In genomic region chr10:80390740-80391139, GRCh38 we compare ENCODE assay signal across 33 cellular contexts. TPM values are rescaled to one million over a fixed set of nuclear protein-coding genes. Genes with fewer than 3 reads are reported as not detected.
"Had no signal": no experiment of that assay in that cellular context is flagged by ENCODE, and none has a peak within 500 bp of the region (broad histone marks: within the 10 kb centered on the region; RNA-seq: fewer than 3 reads in every experiment).

No MANE protein-coding gene starts in this region.

- H3K4me1 Mint-ChIP-seq: stimulated activated effector memory CD8-positive, alpha-beta T cell treated with anti-CD3 and anti-CD28 coated beads, Interleukin-12 subunit alpha, Interleukin-12 subunit beta, amount 100 ng/mL, for 72 hours; stimulated activated memory B cell treated with anti-CD40 and anti-IgM and Interleukin-4, amounts not matched to agents 10 μg/mL and 1 μg/mL and 100 μg/mL, for 72 hours; stimulated activated naive B cell treated with anti-CD40 and anti-IgM and Interleukin-4, amounts not matched to agents 10 μg/mL and 1 μg/mL and 100 μg/mL, for 72 hours; stimulated activated naive CD8-positive, alpha-beta T cell treated with anti-CD3 and anti-CD28 coated beads, Interleukin-15, amount 100 ng/mL, for 72 hours had no signal

- H3K4me3 Mint-ChIP-seq: stimulated activated effector memory CD8-positive, alpha-beta T cell treated with anti-CD3 and anti-CD28 coated beads, Interleukin-12 subunit alpha, Interleukin-12 subunit beta, amount 100 ng/mL, for 72 hours; stimulated activated memory B cell treated with anti-CD40 and anti-IgM and Interleukin-4, amounts not matched to agents 10 μg/mL and 1 μg/mL and 100 μg/mL, for 72 hours; stimulated activated naive B cell treated with anti-CD40 and anti-IgM and Interleukin-4, amounts not matched to agents 10 μg/mL and 1 μg/mL and 100 μg/mL, for 72 hours; stimulated activated naive CD8-positive, alpha-beta T cell treated with anti-CD3 and anti-CD28 coated beads, Interleukin-15, amount 100 ng/mL, for 72 hours; stimulated activated naive CD8-positive, alpha-beta T cell treated with anti-CD3 and anti-CD28 coated beads, Interleukin-15, Interleukin-2, amounts not matched to agents 100 ng/mL and 50 ng/mL, for 24 hours; type B pancreatic cell had no signal

- H3K9me3 ChIP-seq: stomach, suprapubic skin, testis, thoracic aorta, thyroid gland, tibial artery, tibial nerve, transverse colon, upper lobe of left lung, upper lobe of right lung, uterus, vagina had no signal

- H3K36me3 ChIP-seq: stomach, suprapubic skin, thoracic aorta, thyroid gland, tibial artery, tibial nerve, transverse colon, upper lobe of left lung, upper lobe of right lung, uterus, vagina had no signal

- H3K27me3 ChIP-seq: suprapubic skin, testis, thyroid gland, tibial nerve, transverse colon, upper lobe of left lung, upper lobe of right lung, uterus, vagina had no signal

- H3K27ac Mint-ChIP-seq: stimulated activated effector memory CD8-positive, alpha-beta T cell treated with anti-CD3 and anti-CD28 coated beads, Interleukin-12 subunit alpha, Interleukin-12 subunit beta, amount 100 ng/mL, for 72 hours; stimulated activated memory B cell treated with anti-CD40 and anti-IgM and Interleukin-4, amounts not matched to agents 10 μg/mL and 1 μg/mL and 100 μg/mL, for 72 hours; stimulated activated naive B cell treated with anti-CD40 and anti-IgM and Interleukin-4, amounts not matched to agents 10 μg/mL and 1 μg/mL and 100 μg/mL, for 72 hours; stimulated activated naive CD8-positive, alpha-beta T cell treated with anti-CD3 and anti-CD28 coated beads, Interleukin-15, amount 100 ng/mL, for 72 hours; stimulated activated naive CD8-positive, alpha-beta T cell treated with anti-CD3 and anti-CD28 coated beads, Interleukin-15, Interleukin-2, amounts not matched to agents 100 ng/mL and 50 ng/mL, for 24 hours; type B pancreatic cell had no signal

- H3K9me3 Mint-ChIP-seq: stimulated activated effector memory CD8-positive, alpha-beta T cell treated with anti-CD3 and anti-CD28 coated beads, Interleukin-12 subunit alpha, Interleukin-12 subunit beta, amount 100 ng/mL, for 72 hours; stimulated activated memory B cell treated with anti-CD40 and anti-IgM and Interleukin-4, amounts not matched to agents 10 μg/mL and 1 μg/mL and 100 μg/mL, for 72 hours; stimulated activated naive B cell treated with anti-CD40 and anti-IgM and Interleukin-4, amounts not matched to agents 10 μg/mL and 1 μg/mL and 100 μg/mL, for 72 hours; stimulated activated naive CD8-positive, alpha-beta T cell treated with anti-CD3 and anti-CD28 coated beads, Interleukin-15, amount 100 ng/mL, for 72 hours; stimulated activated naive CD8-positive, alpha-beta T cell treated with anti-CD3 and anti-CD28 coated beads, Interleukin-15, Interleukin-2, amounts not matched to agents 100 ng/mL and 50 ng/mL, for 24 hours; type B pancreatic cell had no signal

- H3K27me3 Mint-ChIP-seq: stimulated activated naive CD8-positive, alpha-beta T cell treated with anti-CD3 and anti-CD28 coated beads, Interleukin-15, Interleukin-2, amounts not matched to agents 100 ng/mL and 50 ng/mL, for 24 hours; type B pancreatic cell had no signal

- H3K4me3 ChIP-seq: stomach, suprapubic skin, testis, thoracic aorta, thyroid gland, tibial artery, tibial nerve, transverse colon, upper lobe of left lung, upper lobe of right lung, uterus, vagina had no signal

- FAIRE-seq: urothelium cell line had no signal

- H3K27ac ChIP-seq: stomach, suprapubic skin, testis, thoracic aorta, thyroid gland, tibial artery, tibial nerve, transverse colon, upper lobe of left lung, upper lobe of right lung, uterus, vagina had no signal

- DNase-seq: stimulated activated CD4-positive, alpha-beta T cell treated with anti-CD3 and anti-CD28 coated beads, Interleukin-2, amount 100 ng/mL, for 48 hours; stimulated activated CD4-positive, alpha-beta T cell treated with anti-CD3 and anti-CD28 coated beads, Interleukin-4, amount 100 ng/mL, for 1 hour; stimulated activated CD4-positive, alpha-beta T cell treated with anti-CD3 and anti-CD28 coated beads, Interleukin-4, amount 100 ng/mL, for 24 hours; stimulated activated CD4-positive, alpha-beta T cell treated with anti-CD3 and anti-CD28 coated beads, Interleukin-4, amount 100 ng/mL, for 4 hours; stimulated activated CD8-positive, alpha-beta memory T cell treated with anti-CD3 and anti-CD28 coated beads, Interleukin-4, amount 100 ng/mL, for 48 hours; stimulated activated naive B cell treated with anti-CD40 and anti-IgM and Interleukin-4, amounts not matched to agents 10 μg/mL and 1 μg/mL and 100 μg/mL, for 72 hours; stimulated activated naive CD4-positive, alpha-beta T cell; stimulated activated naive CD4-positive, alpha-beta T cell treated with Interleukin-2 at 50 U/mL for 16 hours; stimulated activated naive CD8-positive, alpha-beta T cell treated with anti-CD3 and anti-CD28 coated beads, Interleukin-15, amount 100 ng/mL, for 72 hours; stimulated activated naive CD8-positive, alpha-beta T cell treated with anti-CD3 and anti-CD28 coated beads, Interleukin-15, Interleukin-2, amounts not matched to agents 100 U/mL and 50 U/mL, for 24 hours; stomach; substantia nigra; testis; thyroid gland; tibial artery; transverse colon; upper lobe of left lung; upper lobe of right lung; uterus had no signal

- H3K36me3 Mint-ChIP-seq: stimulated activated effector memory CD8-positive, alpha-beta T cell treated with anti-CD3 and anti-CD28 coated beads, Interleukin-12 subunit alpha, Interleukin-12 subunit beta, amount 100 ng/mL, for 72 hours; stimulated activated memory B cell treated with anti-CD40 and anti-IgM and Interleukin-4, amounts not matched to agents 10 μg/mL and 1 μg/mL and 100 μg/mL, for 72 hours; stimulated activated naive B cell treated with anti-CD40 and anti-IgM and Interleukin-4, amounts not matched to agents 10 μg/mL and 1 μg/mL and 100 μg/mL, for 72 hours; type B pancreatic cell had no signal

- ATAC-seq: stimulated activated effector memory CD8-positive, alpha-beta T cell treated with anti-CD3 and anti-CD28 coated beads, Interleukin-12 subunit alpha, Interleukin-12 subunit beta, amount 100 ng/mL, for 72 hours; stimulated activated memory B cell treated with anti-CD40 and anti-IgM and Interleukin-4, amounts not matched to agents 10 μg/mL and 1 μg/mL and 100 μg/mL, for 72 hours; stimulated activated naive B cell treated with anti-CD40 and anti-IgM and Interleukin-4, amounts not matched to agents 10 μg/mL and 1 μg/mL and 100 μg/mL, for 72 hours; stimulated activated naive CD8-positive, alpha-beta T cell treated with anti-CD3 and anti-CD28 coated beads, Interleukin-15, amount 100 ng/mL, for 72 hours; stimulated activated naive CD8-positive, alpha-beta T cell treated with anti-CD3 and anti-CD28 coated beads, Interleukin-15, Interleukin-2, amounts not matched to agents 100 U/mL and 50 U/mL, for 24 hours; upper lobe of right lung had no signal

- H3K4me1 ChIP-seq: stomach, upper lobe of right lung, uterus had no signal

RNA-seq across cellular contexts. Expression of gene DYDC2, which starts 34.2 kb away (rescaled TPM):
- total RNA-seq: stomach, subcutaneous adipose tissue, thoracic aorta, thyroid gland, tibial nerve, transverse colon, upper lobe of right lung, ureter, urinary bladder, vagina had no signal
- polyA plus RNA-seq: urinary bladder had no signal

RNA-seq across cellular contexts. Expression of gene DYDC1, which starts 34.2 kb away (rescaled TPM):
- total RNA-seq: stomach, subcutaneous adipose tissue, suprapubic skin, temporal lobe, thoracic aorta, tibial nerve, transverse colon, upper lobe of right lung, ureter, urinary bladder, uterus, vagina had no signal
- polyA plus RNA-seq: stomach, thymus, urinary bladder had no signal
